In genomic region chr10:102432162-102432950, GRCh38 we compare ENCODE assay signal across 8 cellular contexts. TPM values are rescaled to one million over a fixed set of nuclear protein-coding genes. Genes with fewer than 3 reads are reported as not detected.
DNase-seq lines count a peak whose midpoint lies in the region; ATAC-seq and TF ChIP-seq lines count a peak whose summit lies in the region.

Gene CUEDC2 (minus strand): TSS chr10:102432574. CDS start chr10:102425188, 7,386 bp downstream.

- DNase-seq in DMS53 (lab: John Stamatoyannopoulos, UW), result peak; percentile 99
- peak; percentile 99 for DNase-seq in KBM-7
- DNase-seq in activated T-cell treated with anti-CD3 and anti-CD28 coated beads, Interleukin-2, amount 50 U/mL, for 24 hours, result peak; percentile 100
- DNase-seq in epithelial cell of proximal tubule (ENCODE audit: low read depth), result peak; percentile 69
- DNase-seq in stimulated activated CD8-positive, alpha-beta memory T cell treated with anti-CD3 and anti-CD28 coated beads, Interleukin-7, amount 100 ng/mL, for 24 hours (ENCODE audit: low read depth), result peak; percentile 93

- no peaks in the 10 kb centered on the region for H3K36me3 ChIP-seq in mucosa of stomach (ENCODE audit: control insufficient read depth, insufficient read depth, low read length)

- peaks cover 29% of the 10 kb centered on the region for H3K36me3 Mint-ChIP-seq in activated T-cell treated with anti-CD3 and anti-CD28 coated beads, Interleukin-2, amount 50 U/mL, for 24 hours (ENCODE audit: low read depth)

- no peaks in the 10 kb centered on the region for H3K9me3 ChIP-seq in mucosa of stomach (ENCODE audit: control insufficient read depth, low read length)

- in situ Hi-C loops in KBM-7 (cut with MboI; ENCODE audit: low pct_unique_long_range_greater_than_20kb, low sequenced_read_pairs), result no loop called here

- H3K9ac ChIP-seq in mucosa of stomach (ENCODE audit: low read length), result peak within 1 kb of the TSS; percentile 86

- H3K27me3 Mint-ChIP-seq in activated T-cell treated with anti-CD3 and anti-CD28 coated beads, Interleukin-2, amount 50 U/mL, for 24 hours, result no peaks in the 10 kb centered on the region

- peaks cover 14% of the 10 kb centered on the region for H3K27me3 ChIP-seq in mucosa of stomach (ENCODE audit: control insufficient read depth, insufficient read depth, low read length)

- H3K4me3 ChIP-seq in epithelial cell of proximal tubule (ENCODE audit: low read depth, low read length) (peak within 1 kb of the TSS; percentile 95), mucosa of stomach (ENCODE audit: low read length) (peak within 1 kb of the TSS; percentile 39)

- H3K27ac Mint-ChIP-seq in activated T-cell treated with anti-CD3 and anti-CD28 coated beads, Interleukin-2, amount 50 U/mL, for 24 hours, result peak within 1 kb of the TSS; percentile 97

- peaks cover 49% of the 10 kb centered on the region for H3K4me1 Mint-ChIP-seq in activated T-cell treated with anti-CD3 and anti-CD28 coated beads, Interleukin-2, amount 50 U/mL, for 24 hours (ENCODE audit: low read depth)

- no peaks in the 10 kb centered on the region for H3K9me3 Mint-ChIP-seq in activated T-cell treated with anti-CD3 and anti-CD28 coated beads, Interleukin-2, amount 50 U/mL, for 24 hours

- H3K4me1 ChIP-seq in mucosa of stomach (ENCODE audit: control insufficient read depth, insufficient read depth, low read length), result peaks cover 9% of the 10 kb centered on the region

- H3K4me3 Mint-ChIP-seq in activated T-cell treated with anti-CD3 and anti-CD28 coated beads, Interleukin-2, amount 50 U/mL, for 24 hours, result peak within 1 kb of the TSS; percentile 94

- peak; percentile 77 for ATAC-seq in GM21717 (IDR thresholded peaks at IDR 0.05; ENCODE audit: unreplicated experiment)

- no peak for TF ChIP-seq CTCF in epithelial cell of proximal tubule (conservative IDR thresholded peaks at IDR 0.05; ENCODE audit: low read depth, low read length)

TF ChIP-seq in PFSK-1, 5 proteins besides CTCF, POLR2A, EP300 and RAD21:
- no peak for TF ChIP-seq SIN3A (IDR thresholded peaks at IDR 0.05; ENCODE audit: borderline replicate concordance, insufficient read depth, low read length)
- peak; percentile 43 for TF ChIP-seq FOXP2 (optimal IDR thresholded peaks at IDR 0.05; ENCODE audit: borderline replicate concordance, extremely low read depth, extremely low read length, insufficient read depth)
- peak; percentile 68; the same call in 1 of the 2 replicates for TF ChIP-seq TAF1 (IDR thresholded peaks at IDR 0.05; ENCODE audit: borderline replicate concordance, insufficient read depth, low read length)
- TF ChIP-seq REST (IDR thresholded peaks at IDR 0.05; ENCODE audit: insufficient read depth in 1 of 2, low read depth in 2 of 2, low read length in 2 of 2), result peak in 1 of 2 experiments; percentile 2; a peak in 1 of 4 replicates
- peak; percentile 75; the same call in 1 of the 2 replicates for TF ChIP-seq POLR2AphosphoS5 (IDR thresholded peaks at IDR 0.05; ENCODE audit: low read depth, low read length)

RNA-seq across cellular contexts. Expression of gene CUEDC2, which starts in this region (rescaled TPM):
- 77.3 TPM for polyA plus RNA-seq in PFSK-1 (2012; ENCODE audit: insufficient read length, low read depth)
- total RNA-seq in epithelial cell of proximal tubule, result 77.8 and 98.5 TPM in 2 replicates

Comparison
In these comparisons a context has a peak if more than half of its experiments do, and no peak if none do; other contexts are left out.
1. Peak in every context shown above with its lines: DNase-seq, ATAC-seq and H3K4me3 ChIP-seq.